In the genomic region with DNA sequence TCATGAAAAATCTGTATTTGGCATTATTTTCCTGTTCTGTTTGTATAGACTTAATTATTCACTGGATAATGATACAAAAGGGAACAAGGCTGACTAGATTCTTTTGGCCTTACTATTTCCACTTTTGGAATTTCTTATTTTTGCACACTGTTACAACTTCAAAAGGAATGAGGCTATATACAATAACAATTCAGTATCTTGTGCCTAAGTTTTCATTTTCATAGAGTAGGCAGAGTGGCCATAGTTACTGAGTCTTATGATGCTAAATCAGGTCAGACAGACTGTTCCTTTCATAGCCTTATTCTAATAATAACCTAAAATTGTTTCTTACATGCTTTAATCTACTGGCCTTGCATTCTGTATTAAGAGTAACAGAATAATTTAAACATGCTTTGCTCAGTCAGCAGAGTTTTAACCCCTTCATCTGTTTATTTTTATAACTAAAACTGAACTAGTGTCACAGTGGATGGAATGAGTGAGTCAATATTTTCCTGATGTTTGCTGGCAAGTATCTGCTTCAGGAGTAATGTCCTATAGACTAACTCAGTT, we compare ENCODE assay signal across 15 cellular contexts. TPM values are rescaled to one million over a fixed set of nuclear protein-coding genes. Genes with fewer than 3 reads are reported as not detected.
DNase-seq lines count a peak whose midpoint lies in the region; ATAC-seq, FAIRE-seq and TF ChIP-seq lines count a peak whose summit lies in the region.
"Had no signal": no experiment of that assay in that cellular context is flagged by ENCODE, and none has a peak within 500 bp of the region (broad histone marks: within the 10 kb centered on the region; RNA-seq: fewer than 3 reads in every experiment).

No MANE protein-coding gene starts in this region.

- peak; percentile 42 for ATAC-seq in RWPE2 (ENCODE audit: low read depth)
- peak; percentile 56 for ATAC-seq in omental fat pad (ENCODE audit: low FRiP score)
- no peak for ATAC-seq in GM19397 (IDR thresholded peaks at IDR 0.05; ENCODE audit: unreplicated experiment)
- ATAC-seq in HG03196 (IDR thresholded peaks at IDR 0.05; ENCODE audit: unreplicated experiment) = no peak
- ATAC-seq: activated naive CD4-positive, alpha-beta T cell treated with anti-CD3 and anti-CD28 coated beads, Interleukin-2, amount 50 U/mL, for 72 hours; T-cell had no signal

- H3K27ac ChIP-seq in RWPE2 (ENCODE audit: poor library complexity, severe bottlenecking) = peak overlapping the region; percentile 7
- H3K27ac ChIP-seq in endothelial cell of umbilical vein (ENCODE audit: insufficient read depth, low read depth, low read length) = no peak overlapping the region
- no peak overlapping the region for H3K27ac ChIP-seq in CD8-positive, alpha-beta memory T cell (ENCODE audit: low read depth, low read length)
- H3K27ac ChIP-seq: parathyroid adenoma had no signal

- FAIRE-seq in D721Med (lab: Jason Lieb, UNC) (peak; percentile 82), endothelial cell of umbilical vein (lab: Jason Lieb, UNC) (peak; percentile 31)
- FAIRE-seq: GM12891 had no signal

- CTCF ChIA-PET in endothelial cell of umbilical vein (lab: Charles Lee) = interaction anchor here (1.0 to 1.4 kb wide), 2 partner anchors 10 kb away, joined by 3 to 5 read pairs; partner anchors contain the start of gene TTC8
- CTCF ChIA-PET in CD8-positive, alpha-beta memory T cell (lab: Charles Lee) = interaction anchor here (1.4 kb wide), 1 partner anchor 10 kb away, joined by 3 read pairs; the partner anchor contains the start of gene TTC8

- DNase-seq in D721Med (ENCODE audit: insufficient read length, low spot score) (no peak), RWPE2 (ENCODE audit: low spot score) (no peak), endothelial cell of umbilical vein (ENCODE audit: low read depth, low spot score) (peak; percentile 76), omental fat pad (ENCODE audit: low spot score) (no peak), midbrain (lab: John Stamatoyannopoulos, UW) (no peak)
- DNase-seq in CD8-positive, alpha-beta memory T cell = no peak
- DNase-seq: activated CD4-positive, alpha-beta memory T cell treated with anti-CD3 and anti-CD28 coated beads for 36 hours; NCI-H1417 treated with DMSO at 0.1 percent for 48 hours; T-cell; transverse colon had no signal

- no peaks in the 10 kb centered on the region for H3K79me2 ChIP-seq in endothelial cell of umbilical vein (ENCODE audit: control insufficient read depth, insufficient read depth, low read length)
- H3K79me2 ChIP-seq: parathyroid adenoma had no signal

- H3K4me3 Mint-ChIP-seq in CD8-positive, alpha-beta memory T cell = no peak overlapping the region
- H3K4me3 Mint-ChIP-seq: activated CD4-positive, alpha-beta memory T cell treated with anti-CD3 and anti-CD28 coated beads for 36 hours; T-cell had no signal

- H3K4me3 ChIP-seq in RWPE2 (ENCODE audit: severe bottlenecking) = no peak overlapping the region
- H3K4me3 ChIP-seq in endothelial cell of umbilical vein (replicated peaks in 1 of 3; ENCODE audit: insufficient read depth in 1 of 3, low read depth in 1 of 3, low read length in 3 of 3) = no peak overlapping the region
- no peak overlapping the region for H3K4me3 ChIP-seq in CD8-positive, alpha-beta memory T cell (ENCODE audit: low read length)
- H3K4me3 ChIP-seq: transverse colon had no signal

- no peak overlapping the region for H3K27ac Mint-ChIP-seq in CD8-positive, alpha-beta memory T cell
- H3K27ac Mint-ChIP-seq: activated CD4-positive, alpha-beta memory T cell treated with anti-CD3 and anti-CD28 coated beads for 36 hours; activated naive CD4-positive, alpha-beta T cell treated with anti-CD3 and anti-CD28 coated beads, Interleukin-2, amount 50 U/mL, for 72 hours; T-cell had no signal

- peaks cover 6 to 17% of the 10 kb centered on the region in 2 donors for H3K27me3 Mint-ChIP-seq in CD8-positive, alpha-beta memory T cell

- no peaks in the 10 kb centered on the region for H3K9me3 ChIP-seq in RWPE2 (ENCODE audit: severe bottlenecking)
- no peaks in the 10 kb centered on the region for H3K9me3 ChIP-seq in endothelial cell of umbilical vein (replicated peaks; ENCODE audit: control insufficient read depth, insufficient read depth, low read length)
- no peaks in the 10 kb centered on the region for H3K9me3 ChIP-seq in CD8-positive, alpha-beta memory T cell (ENCODE audit: low read length)
- H3K9me3 ChIP-seq: transverse colon had no signal

- no peak overlapping the region for H2AFZ ChIP-seq in endothelial cell of umbilical vein (ENCODE audit: low read depth, low read length)
- H2AFZ ChIP-seq: parathyroid adenoma had no signal

- TF ChIP-seq POLR2A in endothelial cell of umbilical vein (IDR thresholded peaks at IDR 0.05; ENCODE audit: low read depth, low read length) = no peak

- no TSS peak for BruUV-seq in endothelial cell of umbilical vein (replicated peaks; lab: Mats Ljungman, UMichigan)

- no peaks in the 10 kb centered on the region for H4K20me1 ChIP-seq in endothelial cell of umbilical vein (replicated peaks; ENCODE audit: control insufficient read depth, extremely low read depth, insufficient read depth, low read length)

- no peaks in the 10 kb centered on the region for H3K9me3 Mint-ChIP-seq in CD8-positive, alpha-beta memory T cell
- H3K9me3 Mint-ChIP-seq: activated CD4-positive, alpha-beta memory T cell treated with anti-CD3 and anti-CD28 coated beads for 36 hours; activated naive CD4-positive, alpha-beta T cell treated with anti-CD3 and anti-CD28 coated beads, Interleukin-2, amount 50 U/mL, for 72 hours; T-cell had no signal

- no peaks in the 10 kb centered on the region for H3K4me1 Mint-ChIP-seq in CD8-positive, alpha-beta memory T cell
- H3K4me1 Mint-ChIP-seq: T-cell had no signal

- TF ChIP-seq CTCF in D721Med (IDR thresholded peaks at IDR 0.05; ENCODE audit: insufficient read depth, missing control alignments) (no peak), RWPE2 (IDR thresholded peaks at IDR 0.05; ENCODE audit: poor library complexity, severe bottlenecking) (no peak), endothelial cell of umbilical vein (IDR thresholded peaks at IDR 0.05; ENCODE audit: extremely low read depth in 1 of 2, insufficient read depth in 1 of 2, low read depth in 1 of 2, low read length in 2 of 2) (no peak), omental fat pad (IDR thresholded peaks at IDR 0.05) (no peak)

- no peak overlapping the region for H3K4me2 ChIP-seq in endothelial cell of umbilical vein (ENCODE audit: insufficient read depth, low read length)

- H3K9ac ChIP-seq in endothelial cell of umbilical vein (replicated peaks; ENCODE audit: extremely low read depth, insufficient read depth, low read length) = no peak overlapping the region
- H3K9ac ChIP-seq: parathyroid adenoma had no signal

- intact Hi-C loops in endothelial cell of umbilical vein (cut with micrococcal nuclease) = no loop called here

- H3K27me3 ChIP-seq in RWPE2 (ENCODE audit: insufficient read depth, poor library complexity, severe bottlenecking) = no peaks in the 10 kb centered on the region
- no peaks in the 10 kb centered on the region for H3K27me3 ChIP-seq in endothelial cell of umbilical vein (ENCODE audit: control insufficient read depth in 2 of 2, insufficient read depth in 2 of 2, low read length in 2 of 2)
- no peaks in the 10 kb centered on the region for H3K27me3 ChIP-seq in CD8-positive, alpha-beta memory T cell (ENCODE audit: insufficient read depth, low read length, poor library complexity, severe bottlenecking)
- H3K27me3 ChIP-seq: transverse colon had no signal

- POLR2A ChIA-PET in endothelial cell of umbilical vein (lab: Charles Lee) = no interaction called here
- POLR2A ChIA-PET in CD8-positive, alpha-beta memory T cell (lab: Charles Lee) = no interaction called here

- no peaks in the 10 kb centered on the region for H3K9me1 ChIP-seq in endothelial cell of umbilical vein (replicated peaks; ENCODE audit: control insufficient read depth, extremely low read depth, insufficient read depth, low read length)

- dilution Hi-C loops in endothelial cell of umbilical vein (cut with MboI; ENCODE audit: extremely low pct_ligation_motif_present, low sequenced_read_pairs) = no loop called here

- peaks cover 0 to 4% (median 3%) of the 10 kb centered on the region in 3 donors for H3K36me3 Mint-ChIP-seq in CD8-positive, alpha-beta memory T cell
- H3K36me3 Mint-ChIP-seq: activated CD4-positive, alpha-beta memory T cell treated with anti-CD3 and anti-CD28 coated beads for 36 hours; activated naive CD4-positive, alpha-beta T cell treated with anti-CD3 and anti-CD28 coated beads, Interleukin-2, amount 50 U/mL, for 72 hours had no signal

- H3K4me1 ChIP-seq in RWPE2 (ENCODE audit: insufficient read depth, poor library complexity, severe bottlenecking) (peaks cover 29% of the 10 kb centered on the region), endothelial cell of umbilical vein (ENCODE audit: control insufficient read depth, extremely low read depth, insufficient read depth, low read length) (peaks cover 9% of the 10 kb centered on the region)
- no peaks in the 10 kb centered on the region for H3K4me1 ChIP-seq in CD8-positive, alpha-beta memory T cell (ENCODE audit: insufficient read depth, low read length)

- H3K36me3 ChIP-seq in RWPE2 (ENCODE audit: low read depth) = 0 out of 2 replicates have a peak, but pooled peaks cover 4% of the 10 kb centered on the region
- no peaks in the 10 kb centered on the region for H3K36me3 ChIP-seq in endothelial cell of umbilical vein (ENCODE audit: control insufficient read depth in 2 of 2, extremely low read depth in 1 of 2, insufficient read depth in 2 of 2, low read length in 2 of 2)
- no peaks in the 10 kb centered on the region for H3K36me3 ChIP-seq in CD8-positive, alpha-beta memory T cell (ENCODE audit: insufficient read depth, low read length)
- H3K36me3 ChIP-seq: transverse colon had no signal

RNA-seq across cellular contexts. Expression of gene TTC8, which starts 10.5 kb away (rescaled TPM):
- total RNA-seq in endothelial cell of umbilical vein (11.9 and 15.5 TPM in 2 replicates), omental fat pad (10 to 100 TPM in 3 of 4 donors, 1 to 10 TPM in 1; 8.6 to 33.0 (median 18.6) TPM)
- polyA plus RNA-seq in endothelial cell of umbilical vein = 16.3 and 17.9 TPM in 2 replicates
- 17.5 and 18.7 TPM in 2 replicates for polyA plus RNA-seq in endothelial cell of umbilical vein (2011; cell fraction: cytosol; rRNA removed)
- polyA plus RNA-seq in endothelial cell of umbilical vein (2011; cell fraction: nucleus; rRNA removed) = 40.8 and 41.1 TPM in 2 replicates
- polyA plus RNA-seq in endothelial cell of umbilical vein (2012) = 10.3 and 14.8 TPM in 2 replicates
- polyA minus RNA-seq in endothelial cell of umbilical vein = 11.0 and 21.0 TPM in 2 replicates
- 7.1 TPM for polyA minus RNA-seq in endothelial cell of umbilical vein (2011; cell fraction: cytosol; rRNA and poly(A)+ RNA removed)
- 11.6 and 12.6 TPM in 2 replicates for polyA minus RNA-seq in endothelial cell of umbilical vein (2011; cell fraction: nucleus; rRNA and poly(A)+ RNA removed)
- total RNA-seq in CD8-positive, alpha-beta memory T cell = 1 to 10 TPM; 5.9 TPM
- 1.4 TPM for polyA plus RNA-seq in CD8-positive, alpha-beta memory T cell

RNA-seq across cellular contexts. Expression of gene EML5, which starts 42.2 kb away (rescaled TPM):
- total RNA-seq in endothelial cell of umbilical vein (0.09 TPM in 1 of 2 replicates, not detected in the other), omental fat pad (under 1 TPM; 0.36 to 0.63 (median 0.47) TPM)
- 0.06 TPM in 1 of 2 replicates, not detected in the other for polyA plus RNA-seq in endothelial cell of umbilical vein
- 0.01 TPM in 2 replicates for polyA plus RNA-seq in endothelial cell of umbilical vein (2011; cell fraction: cytosol; rRNA removed)
- 0.06 TPM in 1 of 2 replicates, not detected in the other for polyA plus RNA-seq in endothelial cell of umbilical vein (2011; cell fraction: nucleus; rRNA removed)
- 0.04 and 0.05 TPM in 2 replicates for polyA plus RNA-seq in endothelial cell of umbilical vein (2012)
- polyA minus RNA-seq in endothelial cell of umbilical vein = not detected in 2 replicates
- 0.61 TPM for polyA minus RNA-seq in endothelial cell of umbilical vein (2011; cell fraction: cytosol; rRNA and poly(A)+ RNA removed)
- 0.29 TPM in 1 of 2 replicates, not detected in the other for polyA minus RNA-seq in endothelial cell of umbilical vein (2011; cell fraction: nucleus; rRNA and poly(A)+ RNA removed)
- 1 to 10 TPM; 3.2 to 3.6 TPM for total RNA-seq in CD8-positive, alpha-beta memory T cell
- polyA plus RNA-seq in CD8-positive, alpha-beta memory T cell = 0.86 TPM

Comparison
In these comparisons a context has a peak if more than half of its experiments do, and no peak if none do; other contexts are left out.
1. ATAC-seq: peak in RWPE2 (single experiment) and omental fat pad (single experiment); none in GM19397 (single experiment) and HG03196 (single experiment).